Comparison of ENCODE assay signal across 8 cellular contexts in genomic region chr10:102241444-102242117, GRCh38. TPM values are rescaled to one million over a fixed set of nuclear protein-coding genes. Genes with fewer than 3 reads are reported as not detected.
A peak's percentile ranks its signal among the peaks of the same experiment; 100 is the strongest.
DNase-seq lines count a peak whose midpoint lies in the region; ATAC-seq, FAIRE-seq and TF ChIP-seq lines count a peak whose summit lies in the region.

TSS of gene PITX3 (minus strand) at chr10:102241512. CDS start at chr10:102232080, 9,432 bp downstream.

- BruUV-seq in endothelial cell of umbilical vein (replicated peaks; lab: Mats Ljungman, UMichigan): no TSS peak

- intact Hi-C loops in endothelial cell of umbilical vein (cut with micrococcal nuclease): no loop called here

- H3K79me2 ChIP-seq in endothelial cell of umbilical vein (ENCODE audit: control insufficient read depth, insufficient read depth, low read length): peaks cover 10% of the 10 kb centered on the region

- peaks cover 22% of the 10 kb centered on the region for H3K4me1 ChIP-seq in endothelial cell of umbilical vein (ENCODE audit: control insufficient read depth, extremely low read depth, insufficient read depth, low read length)

- peak within 1 kb of the TSS; percentile 86 for H3K4me2 ChIP-seq in endothelial cell of umbilical vein (ENCODE audit: insufficient read depth, low read length)

- H3K9me3 ChIP-seq in endothelial cell of umbilical vein (replicated peaks; ENCODE audit: control insufficient read depth, insufficient read depth, low read length): no peaks in the 10 kb centered on the region

- POLR2A ChIA-PET in endothelial cell of umbilical vein (lab: Charles Lee): interaction anchor here (1.2 kb wide), 1 partner anchor 10 kb away, joined by 3 read pairs; no protein-coding TSS in a partner anchor

- no peak for TF ChIP-seq CTCF in endothelial cell of umbilical vein (IDR thresholded peaks at IDR 0.05; ENCODE audit: extremely low read depth in 1 of 2, insufficient read depth in 1 of 2, low read depth in 1 of 2, low read length in 2 of 2)

- H2AFZ ChIP-seq in endothelial cell of umbilical vein (ENCODE audit: low read depth, low read length): peak within 1 kb of the TSS; percentile 95

- peak; percentile 32 for ATAC-seq in HG03103 (IDR thresholded peaks at IDR 0.05; ENCODE audit: low read depth, unreplicated experiment)

- peak; percentile 39 for DNase-seq in NK-92 (lab: John Stamatoyannopoulos, UW; ENCODE audit: unreplicated experiment)
- DNase-seq in NK-92 treated with Interleukin-12 subunit alpha and Interleukin-12 subunit beta, amount 100 ng/mL, for 24 hours (lab: John Stamatoyannopoulos, UW): no peak
- DNase-seq in NCI-H774 (lab: John Stamatoyannopoulos, UW): peak; percentile 68
- DNase-seq in activated CD8-positive, alpha-beta memory T cell treated with anti-CD3 and anti-CD28 coated beads, Interleukin-2, amount 50 U/mL, for 48 hours: peak; percentile 94
- DNase-seq in endothelial cell of umbilical vein (ENCODE audit: low read depth, low spot score): peak; percentile 92
- DNase-seq in middle frontal gyrus (ENCODE audit: extremely low spot score, low spot score): peak; percentile 11
- peak; percentile 76 for DNase-seq in stimulated activated CD8-positive, alpha-beta memory T cell treated with anti-CD3 and anti-CD28 coated beads, Interleukin-15, amount 100 ng/mL, for 24 hours (ENCODE audit: low read depth)

- H3K4me3 ChIP-seq in endothelial cell of umbilical vein (replicated peaks in 1 of 3; ENCODE audit: insufficient read depth in 1 of 3, low read depth in 1 of 3, low read length in 3 of 3): peak within 1 kb of the TSS; percentile 36 to 58 (median 42)

- peaks cover 35 to 36% of the 10 kb centered on the region in 2 experiments for H3K27me3 ChIP-seq in endothelial cell of umbilical vein (ENCODE audit: control insufficient read depth in 2 of 2, insufficient read depth in 2 of 2, low read length in 2 of 2)

- no peaks in the 10 kb centered on the region for H4K20me1 ChIP-seq in endothelial cell of umbilical vein (replicated peaks; ENCODE audit: control insufficient read depth, extremely low read depth, insufficient read depth, low read length)

- TF ChIP-seq POLR2A in endothelial cell of umbilical vein (IDR thresholded peaks at IDR 0.05; ENCODE audit: low read depth, low read length): no peak

- CTCF ChIA-PET in endothelial cell of umbilical vein (lab: Charles Lee): interaction anchor here (0.9 to 17.3 kb wide), 5 partner anchors 11 to 156 kb away, joined by 3 to 1402 read pairs (median 6); partner anchors contain the start of gene ELOVL3

- H3K27ac ChIP-seq in endothelial cell of umbilical vein (ENCODE audit: insufficient read depth, low read depth, low read length): no peak within 1 kb of the TSS

- peak; percentile 90 for FAIRE-seq in endothelial cell of umbilical vein (lab: Jason Lieb, UNC)

- no peaks in the 10 kb centered on the region for H3K36me3 ChIP-seq in endothelial cell of umbilical vein (ENCODE audit: control insufficient read depth in 2 of 2, extremely low read depth in 1 of 2, insufficient read depth in 2 of 2, low read length in 2 of 2)

- no peaks in the 10 kb centered on the region for H3K9me1 ChIP-seq in endothelial cell of umbilical vein (replicated peaks; ENCODE audit: control insufficient read depth, extremely low read depth, insufficient read depth, low read length)

- H3K9ac ChIP-seq in endothelial cell of umbilical vein (replicated peaks; ENCODE audit: extremely low read depth, insufficient read depth, low read length): no peak within 1 kb of the TSS

- dilution Hi-C loops in endothelial cell of umbilical vein (cut with MboI; ENCODE audit: extremely low pct_ligation_motif_present, low sequenced_read_pairs): loop anchor here (25.0 kb wide), 1 partner anchor 121 kb away; no protein-coding TSS in a partner anchor

TF ChIP-seq in endothelial cell of umbilical vein, 7 proteins besides CTCF, POLR2A, EP300 and RAD21:
- no peak for TF ChIP-seq JUN (IDR thresholded peaks at IDR 0.05; ENCODE audit: borderline replicate concordance, insufficient read depth, insufficient read length, low read depth)
- no peak for TF ChIP-seq MYC (IDR thresholded peaks at IDR 0.05; ENCODE audit: low read depth, low read length)
- TF ChIP-seq MAX (IDR thresholded peaks at IDR 0.05; ENCODE audit: insufficient read depth, insufficient read length): peak; percentile 75

RNA-seq across cellular contexts. Expression of gene PITX3, which starts in this region (rescaled TPM):
- total RNA-seq in endothelial cell of umbilical vein: not detected in 2 replicates
- polyA plus RNA-seq in endothelial cell of umbilical vein: not detected in 2 replicates
- polyA plus RNA-seq in endothelial cell of umbilical vein (2011; cell fraction: cytosol; rRNA removed): not detected in 2 replicates
- not detected in 2 replicates for polyA plus RNA-seq in endothelial cell of umbilical vein (2011; cell fraction: nucleus; rRNA removed)
- not detected in 2 replicates for polyA plus RNA-seq in endothelial cell of umbilical vein (2012)
- polyA minus RNA-seq in endothelial cell of umbilical vein: not detected in 2 replicates
- not detected for polyA minus RNA-seq in endothelial cell of umbilical vein (2011; cell fraction: cytosol; rRNA and poly(A)+ RNA removed)
- not detected in 2 replicates for polyA minus RNA-seq in endothelial cell of umbilical vein (2011; cell fraction: nucleus; rRNA and poly(A)+ RNA removed)

Comparison
In these comparisons a context has a peak if more than half of its experiments do, and no peak if none do; other contexts are left out.
1. Peak in DNase-seq, H3K4me3 ChIP-seq and H3K4me2 ChIP-seq in endothelial cell of umbilical vein; RNA of the gene not detected or under 1 TPM.